Comparison of ENCODE assay signal across 14 cellular contexts in genomic region chr11:71804158-71804946, GRCh38. TPM values are rescaled to one million over a fixed set of nuclear protein-coding genes. Genes with fewer than 3 reads are reported as not detected.
"Had no signal": no experiment of that assay in that cellular context is flagged by ENCODE, and none has a peak within 500 bp of the region (broad histone marks: within the 10 kb centered on the region; RNA-seq: fewer than 3 reads in every experiment).

No MANE protein-coding gene starts in this region.

RNA-seq across cellular contexts. Expression of gene DEFB108B, which starts 28.6 kb away (rescaled TPM):
- total RNA-seq: activated CD8-positive, alpha-beta T cell treated with anti-CD3 and anti-CD28 coated beads for 36 hours; activated T-cell treated with anti-CD3 and anti-CD28 coated beads, Interleukin-2, amount 50 U/mL, for 4 hours; activated T-helper 17 cell treated with anti-CD3 and anti-CD28 coated beads, Interleukin-2, amount 50 U/mL, for 72 hours; astrocyte; bronchial epithelial cell; cardiac septum; cerebellum; dorsolateral prefrontal cortex; esophagus muscularis mucosa; foreskin keratinocyte; gastrocnemius medialis; heart left ventricle; T-helper 1 cell treated with Interleukin-12 subunit alpha and Interleukin-12 subunit beta and Interleukin-4 antibody, amounts not matched to agents 30 ng/mL and 1 ng/mL, for 36 hours had no signal
- polyA plus RNA-seq: adipose tissue, foreskin keratinocyte, heart left ventricle had no signal
